8 cellular contexts compared by ENCODE assay signal in the genomic region with DNA sequence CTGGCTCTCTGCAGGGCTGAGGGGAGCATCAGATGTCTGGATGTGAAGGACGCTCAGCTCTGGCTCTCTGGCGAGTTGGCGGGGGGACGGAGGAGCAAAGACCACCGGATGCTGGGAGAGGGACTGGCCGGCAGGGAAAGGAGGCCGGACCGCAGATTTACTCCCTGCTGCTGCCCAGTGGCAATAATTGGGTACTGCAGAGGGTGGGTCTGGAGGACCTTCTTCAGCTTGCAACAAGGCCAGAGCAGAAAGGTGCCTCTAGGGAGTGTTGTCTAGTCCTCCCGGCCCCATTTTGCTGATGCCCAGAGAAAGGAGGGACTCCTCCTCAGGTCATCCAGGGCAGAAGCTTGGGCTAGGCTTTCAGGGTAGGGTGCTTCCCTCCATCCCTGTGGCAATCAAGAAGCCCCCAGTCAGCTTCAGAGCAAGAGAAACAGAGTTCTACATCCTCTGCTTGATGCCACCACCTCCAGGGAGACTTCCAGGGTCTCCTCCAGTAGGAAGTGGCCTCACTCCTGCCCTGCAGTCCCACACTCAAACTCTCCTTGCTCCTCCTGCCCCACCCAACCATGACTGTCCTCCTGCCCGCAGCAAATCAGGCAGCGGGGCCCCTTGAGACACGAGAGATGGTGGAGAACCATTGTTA. TPM values are rescaled to one million over a fixed set of nuclear protein-coding genes. Genes with fewer than 3 reads are reported as not detected.
DNase-seq lines count a peak whose midpoint lies in the region; ATAC-seq and TF ChIP-seq lines count a peak whose summit lies in the region.

No MANE protein-coding gene starts in this region.

- H3K4me1 ChIP-seq in BLaER1 treated with 17β-estradiol and CSF1 and Interleukin-3, amounts not matched to agents 10 nM and 100 nM: peaks cover 55 to 72% (median 70%) of the 10 kb centered on the region in 10 experiments
- H3K4me1 ChIP-seq in NT2/D1 (ENCODE audit: insufficient read depth, insufficient read length) (peaks cover 7% of the 10 kb centered on the region), vagina (peaks cover 32% of the 10 kb centered on the region)

- no peak overlapping the region for H3K27ac Mint-ChIP-seq in neural crest cell (ENCODE audit: unreplicated experiment)

- TF ChIP-seq CTCF in fibroblast of pulmonary artery (IDR thresholded peaks at IDR 0.05; ENCODE audit: low read length, missing control alignments): peak; percentile 78
- peak; percentile 76 for TF ChIP-seq CTCF in neural crest cell (conservative IDR thresholded peaks at IDR 0.05)
- peak; percentile 61 to 88 (median 69) for TF ChIP-seq CTCF in vagina (IDR thresholded peaks at IDR 0.05)

- peak overlapping the region; percentile 64 for H3K4me3 Mint-ChIP-seq in neural crest cell

- H3K36me3 ChIP-seq in BLaER1 treated with 17β-estradiol and CSF1 and Interleukin-3, amounts not matched to agents 10 nM and 100 nM: no peaks in the 10 kb centered on the region
- H3K36me3 ChIP-seq in NT2/D1 (ENCODE audit: insufficient read depth, insufficient read length, low read length): peaks cover 3% of the 10 kb centered on the region
- no peaks in the 10 kb centered on the region for H3K36me3 ChIP-seq in vagina

- no peak for TF ChIP-seq POLR2A in vagina (IDR thresholded peaks at IDR 0.05)

- H4K20me1 ChIP-seq in BLaER1 treated with 17β-estradiol and CSF1 and Interleukin-3, amounts not matched to agents 10 nM and 100 nM: peaks cover 0 to 12% (median 0%) of the 10 kb centered on the region in 11 experiments; a peak in 4 of 22 replicates

- H3K4me2 ChIP-seq in BLaER1 treated with 17β-estradiol and CSF1 and Interleukin-3, amounts not matched to agents 10 nM and 100 nM: peak overlapping the region; percentile 80 to 94 (median 87)

- no peaks in the 10 kb centered on the region for H3K9me3 Mint-ChIP-seq in neural crest cell

- peak overlapping the region in 2 of 11 experiments; percentile 56 to 61; a peak in 2 of 22 replicates for H3K27ac ChIP-seq in BLaER1 treated with 17β-estradiol and CSF1 and Interleukin-3, amounts not matched to agents 10 nM and 100 nM
- peak overlapping the region; percentile 72 for H3K27ac ChIP-seq in vagina

- peak overlapping the region in 2 of 11 experiments; percentile 57 to 59; a peak in 4 of 22 replicates for H3K9ac ChIP-seq in BLaER1 treated with 17β-estradiol and CSF1 and Interleukin-3, amounts not matched to agents 10 nM and 100 nM
- no peak overlapping the region for H3K9ac ChIP-seq in NT2/D1 (ENCODE audit: insufficient read length, low read depth)

- H3K27me3 Mint-ChIP-seq in neural crest cell (ENCODE audit: low read depth): peaks cover 8% of the 10 kb centered on the region

- ATAC-seq in GM21423 (IDR thresholded peaks at IDR 0.05; ENCODE audit: unreplicated experiment): peak; percentile 62

- H3K27me3 ChIP-seq in BLaER1 treated with 17β-estradiol and CSF1 and Interleukin-3, amounts not matched to agents 10 nM and 100 nM: no peaks in the 10 kb centered on the region
- H3K27me3 ChIP-seq in NT2/D1 (ENCODE audit: insufficient read depth, insufficient read length) (peaks cover 10% of the 10 kb centered on the region), vagina (no peaks in the 10 kb centered on the region)

- peaks cover 35% of the 10 kb centered on the region for H3K4me1 Mint-ChIP-seq in neural crest cell

- DNase-seq in NT2/D1 (ENCODE audit: low read depth, low spot score): peak; percentile 67
- DNase-seq in activated T-cell treated with anti-CD3 and anti-CD28 coated beads for 24 hours (ENCODE audit: low read depth): peak; percentile 41
- DNase-seq in fibroblast of pulmonary artery (ENCODE audit: low read depth): peak; percentile 73
- DNase-seq in neural crest cell (ENCODE audit: low read depth, low spot score): peak; percentile 89
- DNase-seq in vagina (ENCODE audit: extremely low spot score in 2 of 2): no peak
- no peak for DNase-seq in activated gamma-delta T cell (lab: John Stamatoyannopoulos, UW)

- intact Hi-C loops in vagina (cut with DNase I): loop anchor here (5.0 kb wide), 1 partner anchor 46 kb away; no protein-coding TSS in a partner anchor

- H3K36me3 Mint-ChIP-seq in neural crest cell (ENCODE audit: low read depth): no peaks in the 10 kb centered on the region

- no peaks in the 10 kb centered on the region for H3K9me3 ChIP-seq in BLaER1 treated with 17β-estradiol and CSF1 and Interleukin-3, amounts not matched to agents 10 nM and 100 nM (replicated peaks in 1 of 11)
- H3K9me3 ChIP-seq in NT2/D1 (ENCODE audit: insufficient read depth, low read length): no peaks in the 10 kb centered on the region
- H3K9me3 ChIP-seq in vagina: no peaks in the 10 kb centered on the region

- no peak overlapping the region for H3K4me3 ChIP-seq in BLaER1 treated with 17β-estradiol and CSF1 and Interleukin-3, amounts not matched to agents 10 nM and 100 nM
- H3K4me3 ChIP-seq in NT2/D1 (ENCODE audit: insufficient read length, low read depth): no peak overlapping the region
- H3K4me3 ChIP-seq in fibroblast of pulmonary artery (replicated peaks; ENCODE audit: low read depth, low read length): no peak overlapping the region
- no peak overlapping the region for H3K4me3 ChIP-seq in vagina

RNA-seq across cellular contexts. Expression of a gene that starts 20.3 kb away (rescaled TPM):
- total RNA-seq in neural crest cell: 5.3 and 5.4 TPM in 2 replicates
- 23.1 TPM for total RNA-seq in vagina

Comparison
In these comparisons a context has a peak if more than half of its experiments do, and no peak if none do; other contexts are left out.
1. DNase-seq: peak in NT2/D1 (single experiment), activated T-cell treated with anti-CD3 and anti-CD28 coated beads for 24 hours (single experiment), fibroblast of pulmonary artery (single experiment) and neural crest cell (single experiment); none in vagina (0 of 2) and activated gamma-delta T cell (single experiment).
2. Peak in every context shown above with its lines, with median percentiles within 50 percentile points of each other: CTCF ChIP-seq.